Comparison of ENCODE assay signal across 20 cellular contexts in the genomic region with DNA sequence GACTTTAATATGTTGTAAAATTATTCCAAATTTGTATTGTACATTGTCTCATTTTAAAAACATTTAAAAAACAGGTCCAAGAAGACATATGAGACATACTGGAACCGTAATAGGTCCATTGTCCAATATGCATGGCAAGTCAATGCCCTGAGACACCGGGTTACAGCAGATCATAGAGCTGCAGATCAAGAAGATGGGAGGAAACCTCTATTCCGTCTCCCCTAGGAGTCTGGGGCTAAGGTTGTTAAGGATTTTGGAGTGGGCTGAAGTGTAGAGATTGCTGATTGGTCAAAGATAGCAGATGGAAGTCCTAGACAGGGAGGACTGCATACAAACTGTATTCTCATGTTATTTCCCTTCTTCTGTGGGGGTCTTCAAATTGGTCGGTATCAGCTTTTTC.
DNase-seq lines count a peak whose midpoint lies in the region; ATAC-seq, FAIRE-seq and TF ChIP-seq lines count a peak whose summit lies in the region.
"Had no signal": no experiment of that assay in that cellular context is flagged by ENCODE, and none has a peak within 500 bp of the region (broad histone marks: within the 10 kb centered on the region; RNA-seq: fewer than 3 reads in every experiment).

No MANE protein-coding gene starts in this region.

- TF ChIP-seq CTCF in IMR-90 (conservative IDR thresholded peaks at IDR 0.05; ENCODE audit: low read depth, low read length) = no peak
- no peak for TF ChIP-seq CTCF in chondrocyte (IDR thresholded peaks at IDR 0.05)
- no peak for TF ChIP-seq CTCF in nephron (IDR thresholded peaks at IDR 0.05; ENCODE audit: unreplicated experiment in 3 of 3)

- CTCF ChIA-PET in IMR-90 (lab: Yijun Ruan, JAX) = no interaction called here
- CTCF ChIA-PET in activated naive CD4-positive, alpha-beta T cell treated with anti-CD3 and anti-CD28 coated beads for 36 hours (lab: Charles Lee) = no interaction called here
- CTCF ChIA-PET in activated naive CD4-positive, alpha-beta T cell treated with anti-CD3 and anti-CD28 coated beads, Interleukin-2, amount 10 ng/mL, durations not matched to agents 7 days and 5 days (lab: Charles Lee) = no interaction called here

- H3K4me2 ChIP-seq in IMR-90 (ENCODE audit: low read depth, low read length) = no peak overlapping the region
- H3K4me2 ChIP-seq: KMS-11 had no signal

- 100% methylated on average over 1 of the region's 4 CpGs; no CpG with 5 or more reads in 1 of the 2 experiments for WGBS in IMR-90 (ENCODE audit: extremely low coverage in 2 of 2, insufficient read length in 1 of 2), 2 experiments

- no peak overlapping the region for H3K9ac ChIP-seq in IMR-90 (ENCODE audit: low read depth, low read length)
- H3K9ac ChIP-seq: KMS-11 had no signal

- H3K27me3 Mint-ChIP-seq in chondrocyte (ENCODE audit: low read depth) = no peaks in the 10 kb centered on the region
- H3K27me3 Mint-ChIP-seq in nephron (ENCODE audit: low read depth) = no peaks in the 10 kb centered on the region
- H3K27me3 Mint-ChIP-seq in activated naive CD4-positive, alpha-beta T cell treated with anti-CD3 and anti-CD28 coated beads for 36 hours (ENCODE audit: low read depth) = no peaks in the 10 kb centered on the region
- H3K27me3 Mint-ChIP-seq in activated naive CD4-positive, alpha-beta T cell treated with anti-CD3 and anti-CD28 coated beads, Interleukin-2, amount 10 ng/mL, durations not matched to agents 7 days and 5 days = no peaks in the 10 kb centered on the region

- H3K18ac ChIP-seq in IMR-90 (ENCODE audit: low read depth, low read length) = no peak overlapping the region

- no peak for DNase-seq in IMR-90
- DNase-seq in chondrocyte (ENCODE audit: low spot score) = no peak
- DNase-seq in left lobe of liver (ENCODE audit: low spot score) = no peak
- no peak for DNase-seq in activated naive CD4-positive, alpha-beta T cell treated with anti-CD3 and anti-CD28 coated beads for 36 hours
- no peak for DNase-seq in activated gamma-delta T cell (lab: John Stamatoyannopoulos, UW)
- no peak for DNase-seq in HTR-8/SVneo (ENCODE audit: insufficient read length, low spot score)
- no peak for DNase-seq in activated naive CD4-positive, alpha-beta T cell treated with anti-CD3 and anti-CD28 coated beads, Interleukin-2, amount 10 ng/mL, durations not matched to agents 7 days and 5 days
- DNase-seq: AML-193; Caco-2; CD4-positive, alpha-beta T cell; DMS153; DND-41; GOT3; H7 had no signal

- TF ChIP-seq RAD21 in IMR-90 (IDR thresholded peaks at IDR 0.05; ENCODE audit: low read length) = no peak

- no peak overlapping the region for H2BK20ac ChIP-seq in IMR-90 (ENCODE audit: low read depth, low read length)

- H3K27ac ChIP-seq in IMR-90 (ENCODE audit: insufficient read depth, low read length) = no peak overlapping the region
- H3K27ac ChIP-seq: C4-2B, KMS-11 had no signal

- no peaks in the 10 kb centered on the region for H3K79me1 ChIP-seq in IMR-90 (ENCODE audit: low read depth in 1 of 2, low read length in 2 of 2)

- H3K4me1 Mint-ChIP-seq in chondrocyte (ENCODE audit: low read depth) = peaks cover 19% of the 10 kb centered on the region
- no peaks in the 10 kb centered on the region for H3K4me1 Mint-ChIP-seq in nephron
- no peaks in the 10 kb centered on the region for H3K4me1 Mint-ChIP-seq in activated naive CD4-positive, alpha-beta T cell treated with anti-CD3 and anti-CD28 coated beads for 36 hours (ENCODE audit: low read depth)
- H3K4me1 Mint-ChIP-seq in activated naive CD4-positive, alpha-beta T cell treated with anti-CD3 and anti-CD28 coated beads, Interleukin-2, amount 10 ng/mL, durations not matched to agents 7 days and 5 days = no peaks in the 10 kb centered on the region

- dilution Hi-C loops in IMR-90 (cut with HindIII; ENCODE audit: low sequenced_read_pairs, unreplicated experiment) = no loop called here

- H2AK9ac ChIP-seq in IMR-90 (replicated peaks; ENCODE audit: low read depth, low read length, poor library complexity) = no peak overlapping the region

- intact Hi-C loops in IMR-90 (cut with micrococcal nuclease) = loop anchor here (5.0 kb wide), 1 partner anchor 589 kb away; no protein-coding TSS in a partner anchor
- intact Hi-C loops in activated naive CD4-positive, alpha-beta T cell treated with anti-CD3 and anti-CD28 coated beads for 36 hours (cut with micrococcal nuclease) = no loop called here

- H4K91ac ChIP-seq in IMR-90 (ENCODE audit: insufficient read depth, low read depth, low read length) = no peak overlapping the region

- H3K9me1 ChIP-seq in IMR-90 (ENCODE audit: insufficient read depth, low read length) = peaks cover 2% of the 10 kb centered on the region; the same call in 1 of the 2 replicates

- H2BK15ac ChIP-seq in IMR-90 (ENCODE audit: low read depth, low read length) = peak overlapping the region; percentile 62; the same call in 1 of the 3 replicates

- no peak overlapping the region for H2AFZ ChIP-seq in IMR-90 (replicated peaks; ENCODE audit: low read length, poor library complexity)

- no peaks in the 10 kb centered on the region for H3K27me3 ChIP-seq in IMR-90 (ENCODE audit: control insufficient read depth, insufficient read depth, low read length)

- POLR2A ChIA-PET in IMR-90 (lab: Charles Lee; ENCODE audit: unreplicated experiment) = no interaction called here

- BruUV-seq in IMR-90 (replicated peaks; lab: Mats Ljungman, UMichigan) = no TSS peak

- peak overlapping the region; percentile 11; the same call in 1 of the 2 replicates for H2BK120ac ChIP-seq in IMR-90 (ENCODE audit: low read depth, low read length)

- in situ Hi-C loops in IMR-90 (cut with MboI; ENCODE audit: low sequenced_read_pairs) = no loop called here

- no peak overlapping the region for H4K5ac ChIP-seq in IMR-90 (ENCODE audit: low read depth, low read length)

- H3K23ac ChIP-seq in IMR-90 (ENCODE audit: low read depth, low read length) = no peak overlapping the region

- FAIRE-seq in HTR-8/SVneo (lab: Jason Lieb, UNC) = no peak
- FAIRE-seq: A204.1, GM12892, GM18507 had no signal

- no peak overlapping the region for H3K56ac ChIP-seq in IMR-90 (ENCODE audit: extremely low read depth, insufficient read depth, low read length)

- ATAC-seq in IMR-90 (ENCODE audit: low read depth) (no peak), left lobe of liver (peak; percentile 42)

- no peak overlapping the region for H2BK5ac ChIP-seq in IMR-90 (ENCODE audit: low read depth, low read length, poor library complexity, severe bottlenecking)

- no peaks in the 10 kb centered on the region for H3K36me3 ChIP-seq in IMR-90 (ENCODE audit: control insufficient read depth, insufficient read depth, low read length)

- H3K14ac ChIP-seq in IMR-90 (replicated peaks; ENCODE audit: low read depth, low read length) = 0 out of 2 replicates have a peak overlapping the region, but pooled peaks have one; percentile 55

- H3K9me3 Mint-ChIP-seq in chondrocyte (ENCODE audit: low read depth) (no peaks in the 10 kb centered on the region), nephron (peaks cover 3% of the 10 kb centered on the region)
- no peaks in the 10 kb centered on the region for H3K9me3 Mint-ChIP-seq in activated naive CD4-positive, alpha-beta T cell treated with anti-CD3 and anti-CD28 coated beads for 36 hours
- no peaks in the 10 kb centered on the region for H3K9me3 Mint-ChIP-seq in activated naive CD4-positive, alpha-beta T cell treated with anti-CD3 and anti-CD28 coated beads, Interleukin-2, amount 10 ng/mL, durations not matched to agents 7 days and 5 days
- H3K9me3 Mint-ChIP-seq: CD4-positive, alpha-beta T cell had no signal

- peak overlapping the region; percentile 24; the same call in 1 of the 2 replicates for H2AK5ac ChIP-seq in IMR-90 (ENCODE audit: low read depth, low read length)

- H3K4me1 ChIP-seq in IMR-90 (ENCODE audit: control insufficient read depth, insufficient read depth, low read length) = peaks cover 8% of the 10 kb centered on the region

- no peak overlapping the region for H3K4me3 ChIP-seq in IMR-90 (ENCODE audit: insufficient read depth, low read depth, low read length)

- H3K27ac Mint-ChIP-seq in chondrocyte (ENCODE audit: unreplicated experiment) = peak overlapping the region; percentile 2
- peak overlapping the region; percentile 17 to 80 (median 47) for H3K27ac Mint-ChIP-seq in nephron
- no peak overlapping the region for H3K27ac Mint-ChIP-seq in activated naive CD4-positive, alpha-beta T cell treated with anti-CD3 and anti-CD28 coated beads for 36 hours
- H3K27ac Mint-ChIP-seq in activated naive CD4-positive, alpha-beta T cell treated with anti-CD3 and anti-CD28 coated beads, Interleukin-2, amount 10 ng/mL, durations not matched to agents 7 days and 5 days = no peak overlapping the region
- H3K27ac Mint-ChIP-seq: CD4-positive, alpha-beta T cell had no signal

- H3K4me3 Mint-ChIP-seq in chondrocyte (ENCODE audit: unreplicated experiment) = no peak overlapping the region
- H3K4me3 Mint-ChIP-seq in nephron = no peak overlapping the region
- no peak overlapping the region for H3K4me3 Mint-ChIP-seq in activated naive CD4-positive, alpha-beta T cell treated with anti-CD3 and anti-CD28 coated beads for 36 hours
- H3K4me3 Mint-ChIP-seq in activated naive CD4-positive, alpha-beta T cell treated with anti-CD3 and anti-CD28 coated beads, Interleukin-2, amount 10 ng/mL, durations not matched to agents 7 days and 5 days = no peak overlapping the region
- H3K4me3 Mint-ChIP-seq: CD4-positive, alpha-beta T cell had no signal

- H3K36me3 Mint-ChIP-seq in chondrocyte (ENCODE audit: low read depth) = no peaks in the 10 kb centered on the region
- no peaks in the 10 kb centered on the region for H3K36me3 Mint-ChIP-seq in nephron (ENCODE audit: low read depth)
- H3K36me3 Mint-ChIP-seq in activated naive CD4-positive, alpha-beta T cell treated with anti-CD3 and anti-CD28 coated beads for 36 hours (ENCODE audit: low read depth) = no peaks in the 10 kb centered on the region
- H3K36me3 Mint-ChIP-seq in activated naive CD4-positive, alpha-beta T cell treated with anti-CD3 and anti-CD28 coated beads, Interleukin-2, amount 10 ng/mL, durations not matched to agents 7 days and 5 days = no peaks in the 10 kb centered on the region

- H3K4ac ChIP-seq in IMR-90 (ENCODE audit: low read depth, low read length) = 0 out of 2 replicates have a peak overlapping the region, but pooled peaks have one; percentile 20

- TF ChIP-seq POLR2A in IMR-90 (IDR thresholded peaks at IDR 0.05; ENCODE audit: low read depth, low read length) = no peak

- no peaks in the 10 kb centered on the region for H4K20me1 ChIP-seq in IMR-90 (ENCODE audit: insufficient read depth, low read length)

- H3K9me3 ChIP-seq in IMR-90 (ENCODE audit: control insufficient read depth, insufficient read depth, low read length) = no peaks in the 10 kb centered on the region; the same call in 1 of the 2 replicates
- H3K9me3 ChIP-seq: Caco-2 had no signal

- H4K8ac ChIP-seq in IMR-90 (ENCODE audit: low read depth in 2 of 2, low read length in 2 of 2) = no peak overlapping the region

TF ChIP-seq in IMR-90, 13 proteins besides CTCF, POLR2A, EP300 and RAD21:
- TF ChIP-seq RCOR1 (IDR thresholded peaks at IDR 0.05; ENCODE audit: insufficient replicate concordance, low read length) = no peak
- no peak for TF ChIP-seq FOS (IDR thresholded peaks at IDR 0.05; ENCODE audit: low read depth, low read length)

Comparison
In these comparisons a context has a peak if more than half of its experiments do, and no peak if none do; other contexts are left out.
1. H3K27ac Mint-ChIP-seq: peak in chondrocyte (single experiment) and nephron (3 of 3); none in activated naive CD4-positive, alpha-beta T cell treated with anti-CD3 and anti-CD28 coated beads for 36 hours (single experiment) and activated naive CD4-positive, alpha-beta T cell treated with anti-CD3 and anti-CD28 coated beads, Interleukin-2, amount 10 ng/mL, durations not matched to agents 7 days and 5 days (single experiment).